ENCODE assay signal across 8 cellular contexts in the genomic region with DNA sequence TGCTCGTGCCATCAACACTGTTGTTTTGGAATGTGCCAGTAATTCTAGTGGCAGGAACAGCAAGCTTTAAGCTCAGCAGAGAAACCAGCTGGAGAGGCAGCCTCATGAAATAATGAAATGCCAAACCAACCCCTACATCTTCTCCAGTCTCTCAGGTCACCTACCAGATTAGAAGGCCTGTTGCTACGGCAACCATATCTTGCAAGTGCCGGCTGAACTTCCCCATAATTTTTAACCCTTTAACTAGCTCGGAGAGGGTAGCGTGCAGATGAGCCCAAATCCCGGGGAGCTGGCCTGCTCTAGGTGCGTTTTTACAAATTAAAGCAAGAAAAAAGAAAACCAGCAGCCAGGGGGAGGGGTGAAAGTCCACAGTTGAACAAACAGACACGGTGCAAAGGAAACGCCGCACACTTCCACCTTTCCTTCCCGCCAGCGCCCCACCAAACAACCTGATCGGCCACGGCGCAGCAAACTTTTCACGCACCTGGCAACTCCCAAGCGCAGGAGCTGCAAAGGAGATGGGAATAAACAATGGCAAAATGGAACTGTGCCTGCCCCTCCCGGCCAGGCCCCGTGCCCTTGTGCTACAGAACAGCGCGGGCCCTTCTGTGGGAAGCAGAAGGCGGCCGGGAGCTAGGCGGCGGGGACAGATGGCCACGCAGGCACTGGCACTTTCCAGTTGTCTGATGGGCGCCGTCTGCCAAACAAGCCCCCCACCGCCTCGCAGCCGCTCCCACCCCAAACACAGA. TPM values are rescaled to one million over a fixed set of nuclear protein-coding genes. Genes with fewer than 3 reads are reported as not detected.
DNase-seq lines count a peak whose midpoint lies in the region; ATAC-seq lines count a peak whose summit lies in the region.

No MANE protein-coding gene starts in this region.

- H3K9me3 Mint-ChIP-seq in stimulated activated memory B cell treated with anti-CD40 and anti-IgM and Interleukin-4, amounts not matched to agents 10 μg/mL and 1 μg/mL and 100 μg/mL, for 72 hours, result no peaks in the 10 kb centered on the region

- peaks cover 0 to 3% of the 10 kb centered on the region in 2 donors for H3K36me3 ChIP-seq in duodenal mucosa (ENCODE audit: control insufficient read depth in 1 of 2, insufficient read depth in 2 of 2, low read length in 2 of 2)

- H3K36me3 Mint-ChIP-seq in stimulated activated memory B cell treated with anti-CD40 and anti-IgM and Interleukin-4, amounts not matched to agents 10 μg/mL and 1 μg/mL and 100 μg/mL, for 72 hours, result no peaks in the 10 kb centered on the region

- peaks cover 20% of the 10 kb centered on the region for H3K4me1 Mint-ChIP-seq in stimulated activated memory B cell treated with anti-CD40 and anti-IgM and Interleukin-4, amounts not matched to agents 10 μg/mL and 1 μg/mL and 100 μg/mL, for 72 hours

- H3K4me1 ChIP-seq in duodenal mucosa (ENCODE audit: control insufficient read depth in 1 of 2, insufficient read depth in 2 of 2, low read length in 2 of 2), result peaks cover 36 to 56% of the 10 kb centered on the region in 2 donors

- H3K27me3 ChIP-seq in duodenal mucosa (ENCODE audit: control insufficient read depth in 1 of 2, insufficient read depth in 2 of 2, low read length in 2 of 2), result no peaks in the 10 kb centered on the region

- peak overlapping the region; percentile 77 for H3K4me3 Mint-ChIP-seq in stimulated activated memory B cell treated with anti-CD40 and anti-IgM and Interleukin-4, amounts not matched to agents 10 μg/mL and 1 μg/mL and 100 μg/mL, for 72 hours

- ATAC-seq in stimulated activated memory B cell treated with anti-CD40 and anti-IgM and Interleukin-4, amounts not matched to agents 10 μg/mL and 1 μg/mL and 100 μg/mL, for 72 hours, result peak; percentile 56

- H3K4me3 ChIP-seq in duodenal mucosa (ENCODE audit: low read depth in 1 of 2, low read length in 2 of 2), result peak overlapping the region; percentile 42 to 62

- H3K27me3 Mint-ChIP-seq in stimulated activated memory B cell treated with anti-CD40 and anti-IgM and Interleukin-4, amounts not matched to agents 10 μg/mL and 1 μg/mL and 100 μg/mL, for 72 hours, result peaks cover 16% of the 10 kb centered on the region

- H3K9ac ChIP-seq in duodenal mucosa (ENCODE audit: low read depth in 1 of 2, low read length in 2 of 2), result no peak overlapping the region

- peak overlapping the region; percentile 67 for H3K27ac Mint-ChIP-seq in stimulated activated memory B cell treated with anti-CD40 and anti-IgM and Interleukin-4, amounts not matched to agents 10 μg/mL and 1 μg/mL and 100 μg/mL, for 72 hours

- H3K9me3 ChIP-seq in duodenal mucosa (ENCODE audit: control insufficient read depth in 1 of 2, low read length in 2 of 2), result no peaks in the 10 kb centered on the region

- H3K27ac ChIP-seq in duodenal mucosa (ENCODE audit: low read depth, low read length), result no peak overlapping the region

- DNase-seq in activated CD4-positive, alpha-beta T cell treated with anti-CD3 and anti-CD28 coated beads for 48 hours, result peak; percentile 28
- no peak for DNase-seq in activated CD4-positive, alpha-beta T cell treated with anti-CD3 and anti-CD28 coated beads for 1 hour
- DNase-seq in NCI-H524 (lab: John Stamatoyannopoulos, UW) (peak; percentile 86 to 88), ureter (ENCODE audit: low spot score) (no peak)
- DNase-seq in activated CD4-positive, CD25-positive, alpha-beta regulatory T cell treated with anti-CD3 and anti-CD28 coated beads, Interleukin-2, amount 50 U/mL, for 72 hours, result no peak
- no peak for DNase-seq in activated CD4-positive, alpha-beta T cell treated with anti-CD3 and anti-CD28 coated beads, Interleukin-2, amount 50 U/mL, for 1 hour

RNA-seq across cellular contexts. Expression of gene SSBP3, which starts 50.1 kb away (rescaled TPM):
- total RNA-seq in ureter, result 47.3 TPM

Comparison
In these comparisons a context has a peak if more than half of its experiments do, and no peak if none do; other contexts are left out.
1. DNase-seq: peak in activated CD4-positive, alpha-beta T cell treated with anti-CD3 and anti-CD28 coated beads for 48 hours (single experiment) and NCI-H524 (2 of 2); none in activated CD4-positive, alpha-beta T cell treated with anti-CD3 and anti-CD28 coated beads for 1 hour (single experiment), activated CD4-positive, CD25-positive, alpha-beta regulatory T cell treated with anti-CD3 and anti-CD28 coated beads, Interleukin-2, amount 50 U/mL, for 72 hours (single experiment), activated CD4-positive, alpha-beta T cell treated with anti-CD3 and anti-CD28 coated beads, Interleukin-2, amount 50 U/mL, for 1 hour (single experiment) and ureter (single experiment).